14 cellular contexts compared by ENCODE assay signal in genomic region chr19:33397536-33398360, GRCh38. TPM values are rescaled to one million over a fixed set of nuclear protein-coding genes. Genes with fewer than 3 reads are reported as not detected.
DNase-seq lines count a peak whose midpoint lies in the region; ATAC-seq, FAIRE-seq and TF ChIP-seq lines count a peak whose summit lies in the region.
"Had no signal": no experiment of that assay in that cellular context is flagged by ENCODE, and none has a peak within 500 bp of the region (broad histone marks: within the 10 kb centered on the region; RNA-seq: fewer than 3 reads in every experiment).

No MANE protein-coding gene starts in this region.

- no peak for ATAC-seq in GM21390 (IDR thresholded peaks at IDR 0.05; ENCODE audit: unreplicated experiment)
- ATAC-seq: activated CD4-positive, alpha-beta T cell treated with anti-CD3 and anti-CD28 coated beads for 36 hours; stimulated activated naive B cell treated with anti-CD40 and anti-IgM and Interleukin-4, amounts not matched to agents 10 μg/mL and 1 μg/mL and 100 μg/mL, for 72 hours had no signal

- in situ Hi-C loops in ACHN (cut with HindIII; ENCODE audit: low pct_ligation_motif_present, low pct_unique_long_range_greater_than_20kb, low sequenced_read_pairs), result no loop called here

- intact Hi-C loops in cardiac septum (cut with DNase I), result no loop called here

- DNase-seq in GM12891 (ENCODE audit: insufficient read length, low spot score) (peak; percentile 12), RWPE1 (ENCODE audit: low spot score) (no peak), cardiac septum (ENCODE audit: low spot score) (peak; percentile 66), osteocyte (ENCODE audit: extremely low spot score, unreplicated experiment) (no peak), ACHN (no peak), pons (ENCODE audit: low spot score) (no peak)
- DNase-seq: activated CD4-positive, alpha-beta T cell treated with anti-CD3 and anti-CD28 coated beads for 36 hours; activated gamma-delta T cell treated with Interleukin-2 at 50 U/mL for 16 hours; NCI-H226; stimulated activated naive B cell treated with anti-CD40 and anti-IgM and Interleukin-4, amounts not matched to agents 10 μg/mL and 1 μg/mL and 100 μg/mL, for 72 hours had no signal

- POLR2A ChIA-PET in RWPE1 (lab: Yijun Ruan, JAX; ENCODE audit: low non-redundant PET), result no interaction called here

- H3K9me3 Mint-ChIP-seq in osteocyte (ENCODE audit: unreplicated experiment), result no peaks in the 10 kb centered on the region
- H3K9me3 Mint-ChIP-seq: stimulated activated naive B cell treated with anti-CD40 and anti-IgM and Interleukin-4, amounts not matched to agents 10 μg/mL and 1 μg/mL and 100 μg/mL, for 72 hours had no signal

- no peak for TF ChIP-seq CTCF in RWPE1 (conservative IDR thresholded peaks at IDR 0.05; ENCODE audit: low read depth)
- peak; percentile 48 for TF ChIP-seq CTCF in osteocyte (IDR thresholded peaks at IDR 0.05)

- H3K4me1 Mint-ChIP-seq in osteocyte (ENCODE audit: unreplicated experiment), result peaks cover 41% of the 10 kb centered on the region
- H3K4me1 Mint-ChIP-seq: activated CD4-positive, alpha-beta T cell treated with anti-CD3 and anti-CD28 coated beads for 36 hours had no signal

- FAIRE-seq in GM12891 (lab: Jason Lieb, UNC), result no peak
- FAIRE-seq: colon, D721Med, GM19239 had no signal

- H3K36me3 Mint-ChIP-seq in osteocyte (ENCODE audit: unreplicated experiment), result peaks cover 4% of the 10 kb centered on the region

- TF ChIP-seq POLR2A in GM12891 (IDR thresholded peaks at IDR 0.05; ENCODE audit: low read depth, low read length), result no peak

- no peaks in the 10 kb centered on the region for H3K27me3 Mint-ChIP-seq in osteocyte (ENCODE audit: unreplicated experiment)
- H3K27me3 Mint-ChIP-seq: activated CD4-positive, alpha-beta T cell treated with anti-CD3 and anti-CD28 coated beads for 36 hours; stimulated activated naive B cell treated with anti-CD40 and anti-IgM and Interleukin-4, amounts not matched to agents 10 μg/mL and 1 μg/mL and 100 μg/mL, for 72 hours had no signal

- H3K4me3 Mint-ChIP-seq in osteocyte (ENCODE audit: unreplicated experiment), result no peak overlapping the region
- H3K4me3 Mint-ChIP-seq: activated CD4-positive, alpha-beta T cell treated with anti-CD3 and anti-CD28 coated beads for 36 hours; stimulated activated naive B cell treated with anti-CD40 and anti-IgM and Interleukin-4, amounts not matched to agents 10 μg/mL and 1 μg/mL and 100 μg/mL, for 72 hours had no signal

- H3K27ac Mint-ChIP-seq in osteocyte (ENCODE audit: unreplicated experiment), result no peak overlapping the region
- H3K27ac Mint-ChIP-seq: activated CD4-positive, alpha-beta T cell treated with anti-CD3 and anti-CD28 coated beads for 36 hours; stimulated activated naive B cell treated with anti-CD40 and anti-IgM and Interleukin-4, amounts not matched to agents 10 μg/mL and 1 μg/mL and 100 μg/mL, for 72 hours had no signal

- H3K27ac ChIP-seq in RWPE1, result 0 out of 2 replicates have a peak overlapping the region, but pooled peaks have one; percentile 1

- CTCF ChIA-PET in RWPE1 (lab: Yijun Ruan, JAX), result interaction anchor here (0.6 to 3.1 kb wide), 4 partner anchors 18 to 162 kb away, joined by 3 to 11 read pairs (median 3); no protein-coding TSS in a partner anchor

TF ChIP-seq in GM12891, 5 proteins besides CTCF, POLR2A, EP300 and RAD21:
- no peak for TF ChIP-seq TAF1 (IDR thresholded peaks at IDR 0.05; ENCODE audit: low read depth, low read length)
- TF ChIP-seq POU2F2 (IDR thresholded peaks at IDR 0.05; ENCODE audit: low read depth, low read length), result no peak
- no peak for TF ChIP-seq SPI1 (IDR thresholded peaks at IDR 0.05; ENCODE audit: low read depth, low read length)
- TF ChIP-seq POLR2AphosphoS5 (IDR thresholded peaks at IDR 0.05; ENCODE audit: low read depth, low read length), result no peak
- TF ChIP-seq PAX5 (IDR thresholded peaks at IDR 0.05; ENCODE audit: insufficient read depth, low read length, severe bottlenecking), result no peak

RNA-seq across cellular contexts. Expression of gene CEBPG, which starts 24.2 kb away (rescaled TPM):
- polyA plus RNA-seq in GM12891 (2012; ENCODE audit: low read depth, missing spikeins), result 9.6 TPM
- total RNA-seq in cardiac septum (17.3 TPM), osteocyte (39.7 and 41.1 TPM in 2 replicates)

Comparison
In these comparisons a context has a peak if more than half of its experiments do, and no peak if none do; other contexts are left out.
1. DNase-seq: peak in GM12891 (single experiment) and cardiac septum (single experiment); none in RWPE1 (single experiment), osteocyte (single experiment), ACHN (single experiment) and pons (single experiment).